ENCODE assay signal across 8 cellular contexts in genomic region chr2:26034597-26035067, GRCh38. TPM values are rescaled to one million over a fixed set of nuclear protein-coding genes. Genes with fewer than 3 reads are reported as not detected.
DNase-seq lines count a peak whose midpoint lies in the region; ATAC-seq and TF ChIP-seq lines count a peak whose summit lies in the region.

No MANE protein-coding gene starts in this region.

- under 1% methylated on average over 24 of the region's 24 CpGs for WGBS in HUES64
- WGBS in stomach, 5 donors = 0 to 1% (median 0%) methylated on average over 24 of the region's 24 CpGs

- H3K4me1 Mint-ChIP-seq in activated naive CD8-positive, alpha-beta T cell treated with anti-CD3 and anti-CD28 coated beads, Interleukin-2, amount 10 ng/mL, durations not matched to agents 7 days and 5 days = peaks cover 28% of the 10 kb centered on the region

- H3K27ac ChIP-seq in BLaER1 treated with 17β-estradiol and CSF1 and Interleukin-3, amounts not matched to agents 10 nM and 100 nM = peak overlapping the region; percentile 86 to 96 (median 94)
- H3K27ac ChIP-seq in HUES64 (ENCODE audit: low read depth, low read length) = peak overlapping the region; percentile 96
- H3K27ac ChIP-seq in stomach = peak overlapping the region; percentile 97 to 99 (median 99)

- no peak for TF ChIP-seq POLR2A in stomach (IDR thresholded peaks at IDR 0.05)

- H3K9me3 ChIP-seq in BLaER1 treated with 17β-estradiol and CSF1 and Interleukin-3, amounts not matched to agents 10 nM and 100 nM (replicated peaks in 1 of 11) = no peaks in the 10 kb centered on the region
- no peaks in the 10 kb centered on the region for H3K9me3 ChIP-seq in HUES64 (ENCODE audit: insufficient read depth, low read depth, low read length)
- H3K9me3 ChIP-seq in stomach = no peaks in the 10 kb centered on the region

- H3K9me3 Mint-ChIP-seq in activated naive CD8-positive, alpha-beta T cell treated with anti-CD3 and anti-CD28 coated beads, Interleukin-2, amount 10 ng/mL, durations not matched to agents 7 days and 5 days = no peaks in the 10 kb centered on the region

- H3K36me3 ChIP-seq in BLaER1 treated with 17β-estradiol and CSF1 and Interleukin-3, amounts not matched to agents 10 nM and 100 nM = peaks cover 30 to 37% (median 31%) of the 10 kb centered on the region in 11 experiments
- H3K36me3 ChIP-seq in HUES64 (ENCODE audit: insufficient read depth, low read length) (peaks cover 11% of the 10 kb centered on the region), stomach (peaks cover 0 to 15% (median 5%) of the 10 kb centered on the region in 4 donors)

- H4K20me1 ChIP-seq in BLaER1 treated with 17β-estradiol and CSF1 and Interleukin-3, amounts not matched to agents 10 nM and 100 nM = peaks cover 51 to 57% (median 54%) of the 10 kb centered on the region in 11 experiments

- ATAC-seq in activated naive CD8-positive, alpha-beta T cell treated with anti-CD3 and anti-CD28 coated beads, Interleukin-2, amount 10 ng/mL, durations not matched to agents 7 days and 5 days (ENCODE audit: low read depth) = no peak
- ATAC-seq in GM18909 (IDR thresholded peaks at IDR 0.05; ENCODE audit: poor library complexity, unreplicated experiment) = no peak

- TF ChIP-seq CTCF in stomach (IDR thresholded peaks at IDR 0.05) = no peak

- peaks cover 27 to 51% (median 31%) of the 10 kb centered on the region in 10 experiments for H3K4me1 ChIP-seq in BLaER1 treated with 17β-estradiol and CSF1 and Interleukin-3, amounts not matched to agents 10 nM and 100 nM
- no peaks in the 10 kb centered on the region for H3K4me1 ChIP-seq in HUES64 (ENCODE audit: insufficient read depth, low read length)
- peaks cover 26 to 58% (median 50%) of the 10 kb centered on the region in 4 donors for H3K4me1 ChIP-seq in stomach

- DNase-seq in activated naive CD8-positive, alpha-beta T cell treated with anti-CD3 and anti-CD28 coated beads, Interleukin-2, amount 10 ng/mL, durations not matched to agents 7 days and 5 days = no peak
- DNase-seq in iris pigment epithelial cell (ENCODE audit: low read depth) (peak; percentile 24), stomach (no peak), HCEC 1CT (no peak)
- no peak for DNase-seq in stimulated activated CD4-positive, alpha-beta T cell treated with anti-CD3 and anti-CD28 coated beads, Interleukin-4, amount 100 ng/mL, for 24 hours

- peak overlapping the region; percentile 97 for H3K4me3 Mint-ChIP-seq in activated naive CD8-positive, alpha-beta T cell treated with anti-CD3 and anti-CD28 coated beads, Interleukin-2, amount 10 ng/mL, durations not matched to agents 7 days and 5 days

- H3K27me3 Mint-ChIP-seq in activated naive CD8-positive, alpha-beta T cell treated with anti-CD3 and anti-CD28 coated beads, Interleukin-2, amount 10 ng/mL, durations not matched to agents 7 days and 5 days = no peaks in the 10 kb centered on the region

- peak overlapping the region; percentile 82 to 95 (median 91) for H3K4me3 ChIP-seq in BLaER1 treated with 17β-estradiol and CSF1 and Interleukin-3, amounts not matched to agents 10 nM and 100 nM
- peak overlapping the region; percentile 93 for H3K4me3 ChIP-seq in HUES64 (ENCODE audit: low read length)
- peak overlapping the region; percentile 82 to 93 (median 91) for H3K4me3 ChIP-seq in stomach

- POLR2A ChIA-PET in activated naive CD8-positive, alpha-beta T cell treated with anti-CD3 and anti-CD28 coated beads, Interleukin-2, amount 10 ng/mL, durations not matched to agents 7 days and 5 days (lab: Charles Lee) = interaction anchor here (0.7 to 3.8 kb wide), 7 partner anchors 8 to 156 kb away, joined by 3 to 18 read pairs (median 3); partner anchors contain the start of genes ASXL2 and KIF3C

- TF ChIP-seq EP300 in stomach (IDR thresholded peaks at IDR 0.05) = no peak

- peak overlapping the region; percentile 84 to 95 (median 94) for H3K4me2 ChIP-seq in BLaER1 treated with 17β-estradiol and CSF1 and Interleukin-3, amounts not matched to agents 10 nM and 100 nM

- intact Hi-C loops in stomach (cut with DNase I; ENCODE audit: low total_unique reads) = no loop called here

- H3K36me3 Mint-ChIP-seq in activated naive CD8-positive, alpha-beta T cell treated with anti-CD3 and anti-CD28 coated beads, Interleukin-2, amount 10 ng/mL, durations not matched to agents 7 days and 5 days = peaks cover 16% of the 10 kb centered on the region

- H3K27me3 ChIP-seq in BLaER1 treated with 17β-estradiol and CSF1 and Interleukin-3, amounts not matched to agents 10 nM and 100 nM = no peaks in the 10 kb centered on the region
- H3K27me3 ChIP-seq in HUES64 (ENCODE audit: insufficient read depth, low read length) = no peaks in the 10 kb centered on the region
- H3K27me3 ChIP-seq in stomach = no peaks in the 10 kb centered on the region

- H3K9ac ChIP-seq in BLaER1 treated with 17β-estradiol and CSF1 and Interleukin-3, amounts not matched to agents 10 nM and 100 nM = peak overlapping the region; percentile 89 to 97 (median 94)
- peak overlapping the region; percentile 97 for H3K9ac ChIP-seq in HUES64 (ENCODE audit: low read depth, low read length)

- peak overlapping the region; percentile 94 for H3K27ac Mint-ChIP-seq in activated naive CD8-positive, alpha-beta T cell treated with anti-CD3 and anti-CD28 coated beads, Interleukin-2, amount 10 ng/mL, durations not matched to agents 7 days and 5 days

RNA-seq across cellular contexts. Expression of gene RAB10, which starts 0.7 kb away (rescaled TPM):
- 74.0 TPM for polyA plus RNA-seq in HUES64 (2013, experiment 1 of 2)
- 80.1 TPM for polyA plus RNA-seq in HUES64 (2013, experiment 2 of 2)
- 10 to 100 TPM; 88.0 to 89.7 TPM for total RNA-seq in activated naive CD8-positive, alpha-beta T cell treated with anti-CD3 and anti-CD28 coated beads, Interleukin-2, amount 10 ng/mL, durations not matched to agents 7 days and 5 days
- 100 to 1,000 TPM in 3 of 5 donors, 10 to 100 TPM in 2; 22.2 to 591 (median 106) TPM for total RNA-seq in stomach
- polyA plus RNA-seq in stomach = 10 to 100 TPM; 39.3 to 60.8 (median 60.2) TPM

RNA-seq across cellular contexts. Expression of gene KIF3C, which starts 52.3 kb away (rescaled TPM):
- 28.7 TPM for polyA plus RNA-seq in HUES64 (2013, experiment 1 of 2)
- polyA plus RNA-seq in HUES64 (2013, experiment 2 of 2) = 28.9 TPM
- total RNA-seq in activated naive CD8-positive, alpha-beta T cell treated with anti-CD3 and anti-CD28 coated beads, Interleukin-2, amount 10 ng/mL, durations not matched to agents 7 days and 5 days = 10 to 100 TPM; 11.6 to 12.8 TPM
- total RNA-seq in stomach = 1 to 10 TPM in 3 of 5 donors, under 1 TPM in 1, not detected in 1; 0.29 to 7.3 (median 3.2) TPM
- polyA plus RNA-seq in stomach = 1 to 10 TPM; 1.1 to 2.4 (median 1.2) TPM
